In the genomic region with DNA sequence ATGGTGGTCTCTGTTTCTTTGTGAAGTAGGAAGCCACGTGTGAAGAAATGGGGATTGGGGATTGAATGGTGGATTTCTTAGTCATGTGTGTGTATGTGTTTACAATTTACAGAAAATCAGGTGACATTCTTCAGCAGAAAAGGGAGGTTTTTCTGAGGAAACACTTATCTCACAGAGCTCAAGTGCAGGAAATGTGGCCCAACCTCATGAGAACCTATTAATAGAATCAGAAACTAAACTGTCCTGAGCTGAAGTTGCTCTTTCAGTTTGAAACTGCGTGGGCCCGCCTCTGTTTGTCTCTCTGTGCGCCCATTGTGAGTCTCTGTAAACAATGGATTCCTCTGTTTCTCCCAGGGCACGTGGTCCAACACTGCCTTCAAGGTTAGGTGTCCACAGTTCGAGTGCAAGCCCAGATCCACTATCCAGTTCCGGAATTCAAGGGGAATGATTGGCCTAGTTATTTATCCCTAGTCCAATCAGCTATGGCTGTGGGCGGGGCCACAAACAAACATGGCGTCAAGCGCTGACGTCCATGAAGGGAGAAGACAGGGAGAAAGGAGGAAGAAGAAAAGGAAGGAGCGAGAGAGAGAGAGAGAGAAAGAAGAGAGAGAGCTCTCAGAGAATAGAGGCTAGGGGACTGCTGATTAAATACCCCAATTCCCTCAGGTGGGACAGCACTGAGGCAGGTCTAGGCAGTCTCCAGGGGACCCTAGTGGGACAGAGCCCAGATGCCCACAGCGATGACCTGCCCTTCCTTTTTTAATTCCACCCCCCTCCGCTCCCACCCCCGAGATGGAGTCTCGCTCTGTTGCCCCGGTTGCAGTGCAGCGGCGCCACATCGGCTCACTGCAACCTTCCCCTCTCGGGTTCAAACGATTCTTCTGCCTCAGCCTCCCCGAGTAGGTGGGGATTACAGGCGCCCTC, we compare ENCODE assay signal across 8 cellular contexts. TPM values are rescaled to one million over a fixed set of nuclear protein-coding genes. Genes with fewer than 3 reads are reported as not detected.
A peak's percentile ranks its signal among the peaks of the same experiment; 100 is the strongest.
DNase-seq lines count a peak whose midpoint lies in the region; ATAC-seq and TF ChIP-seq lines count a peak whose summit lies in the region.

No MANE protein-coding gene starts in this region.

- H3K4me1 Mint-ChIP-seq in activated naive CD4-positive, alpha-beta T cell treated with anti-CD3 and anti-CD28 coated beads for 36 hours (ENCODE audit: low read depth) = peaks cover 13% of the 10 kb centered on the region

- peak; percentile 44; the same call in 1 of the 2 replicates for TF ChIP-seq POLR2A in Raji (IDR thresholded peaks at IDR 0.05; ENCODE audit: insufficient read depth, low read depth, low read length)

- peak; percentile 79 for DNase-seq in activated naive CD4-positive, alpha-beta T cell treated with anti-CD3 and anti-CD28 coated beads for 36 hours
- peak; percentile 62 for DNase-seq in iris pigment epithelial cell (ENCODE audit: low read depth)
- peak; percentile 42 for DNase-seq in stimulated activated CD8-positive, alpha-beta memory T cell treated with anti-CD3 and anti-CD28 coated beads, Interleukin-12 subunit alpha, Interleukin-12 subunit beta, amount 100 ng/mL, for 24 hours (ENCODE audit: extremely low read depth)
- no peak for DNase-seq in NCI-H526 (lab: John Stamatoyannopoulos, UW)
- no peak for DNase-seq in dedifferentiated amniotic fluid mesenchymal stem cell (ENCODE audit: extremely low spot score)

- CTCF ChIA-PET in activated naive CD4-positive, alpha-beta T cell treated with anti-CD3 and anti-CD28 coated beads for 36 hours (lab: Charles Lee) = interaction anchor here (0.5 to 1.9 kb wide), 2 partner anchors 22 to 162 kb away, joined by 3 to 8 read pairs; no protein-coding TSS in a partner anchor

- intact Hi-C loops in activated naive CD4-positive, alpha-beta T cell treated with anti-CD3 and anti-CD28 coated beads for 36 hours (cut with micrococcal nuclease) = loop anchor here (1.0 kb wide), 2 partner anchors 31 to 202 kb away; a partner anchor contains a TSS

- H3K4me3 Mint-ChIP-seq in activated naive CD4-positive, alpha-beta T cell treated with anti-CD3 and anti-CD28 coated beads for 36 hours = peak overlapping the region; percentile 42

- H3K9me3 Mint-ChIP-seq in activated naive CD4-positive, alpha-beta T cell treated with anti-CD3 and anti-CD28 coated beads for 36 hours = no peaks in the 10 kb centered on the region

- ATAC-seq in GM18868 (IDR thresholded peaks at IDR 0.05; ENCODE audit: unreplicated experiment) (peak; percentile 83), HG02981 (IDR thresholded peaks at IDR 0.05; ENCODE audit: unreplicated experiment) (peak; percentile 85)

- no peaks in the 10 kb centered on the region for H3K27me3 Mint-ChIP-seq in activated naive CD4-positive, alpha-beta T cell treated with anti-CD3 and anti-CD28 coated beads for 36 hours (ENCODE audit: low read depth)

- H3K27ac Mint-ChIP-seq in activated naive CD4-positive, alpha-beta T cell treated with anti-CD3 and anti-CD28 coated beads for 36 hours = peak overlapping the region; percentile 89

- H3K36me3 Mint-ChIP-seq in activated naive CD4-positive, alpha-beta T cell treated with anti-CD3 and anti-CD28 coated beads for 36 hours (ENCODE audit: low read depth) = no peaks in the 10 kb centered on the region

RNA-seq across cellular contexts. Expression of a gene that starts 31.4 kb away (rescaled TPM):
- 10 to 100 TPM; 12.1 to 12.9 TPM for total RNA-seq in activated naive CD4-positive, alpha-beta T cell treated with anti-CD3 and anti-CD28 coated beads for 36 hours

RNA-seq across cellular contexts. Expression of a gene that starts 44.4 kb away (rescaled TPM):
- 1 to 10 TPM; 1.7 to 2.2 TPM for total RNA-seq in activated naive CD4-positive, alpha-beta T cell treated with anti-CD3 and anti-CD28 coated beads for 36 hours

Comparison
In these comparisons a context has a peak if more than half of its experiments do, and no peak if none do; other contexts are left out.
1. DNase-seq: peak in activated naive CD4-positive, alpha-beta T cell treated with anti-CD3 and anti-CD28 coated beads for 36 hours (single experiment), iris pigment epithelial cell (single experiment) and stimulated activated CD8-positive, alpha-beta memory T cell treated with anti-CD3 and anti-CD28 coated beads, Interleukin-12 subunit alpha, Interleukin-12 subunit beta, amount 100 ng/mL, for 24 hours (single experiment); none in NCI-H526 (0 of 2) and dedifferentiated amniotic fluid mesenchymal stem cell (single experiment).